In genomic region chr11:125626381-125626950, GRCh38 we compare ENCODE assay signal across 9 cellular contexts. TPM values are rescaled to one million over a fixed set of nuclear protein-coding genes. Genes with fewer than 3 reads are reported as not detected.
DNase-seq lines count a peak whose midpoint lies in the region; ATAC-seq, FAIRE-seq and TF ChIP-seq lines count a peak whose summit lies in the region.
"Had no signal": no experiment of that assay in that cellular context is flagged by ENCODE, and none has a peak within 500 bp of the region (broad histone marks: within the 10 kb centered on the region; RNA-seq: fewer than 3 reads in every experiment).

No MANE protein-coding gene starts in this region.

- no peaks in the 10 kb centered on the region for H3K9me3 Mint-ChIP-seq in MCF 10A (ENCODE audit: unreplicated experiment)

- in situ Hi-C loops in GM13977 (cut with MboI; ENCODE audit: low pct_unique_long_range_greater_than_20kb, low sequenced_read_pairs, unreplicated experiment): no loop called here

- H3K27ac ChIP-seq in left lung (peak overlapping the region; percentile 94 to 96), subcutaneous abdominal adipose tissue (ENCODE audit: low read depth, low read length) (peak overlapping the region; percentile 90)

- CTCF ChIA-PET in MCF 10A (lab: Yijun Ruan, JAX): interaction anchor here (0.5 to 1.3 kb wide), 20 partner anchors 11 to 741 kb away, joined by 3 to 11 read pairs (median 4); partner anchors contain the start of gene HYLS1

- TF ChIP-seq CTCF in AG10803 (conservative IDR thresholded peaks at IDR 0.05; ENCODE audit: low read length): peak; percentile 39
- peak; percentile 47 for TF ChIP-seq CTCF in GM13977 (IDR thresholded peaks at IDR 0.05; ENCODE audit: extremely low read depth, insufficient read depth, missing control alignments)
- TF ChIP-seq CTCF in MCF 10A (IDR thresholded peaks at IDR 0.05; ENCODE audit: unreplicated experiment): peak; percentile 36
- no peak for TF ChIP-seq CTCF in left lung (IDR thresholded peaks at IDR 0.05)

- peaks cover 33% of the 10 kb centered on the region for H3K4me1 Mint-ChIP-seq in MCF 10A (ENCODE audit: insufficient read depth, unreplicated experiment)

- intact Hi-C loops in MCF 10A (cut with micrococcal nuclease): loop anchor here (1.0 kb wide), 1 partner anchor 248 kb away; no protein-coding TSS in a partner anchor
- intact Hi-C loops in left lung (cut with DNase I): no loop called here

- POLR2A ChIA-PET in MCF 10A (lab: Yijun Ruan, JAX): interaction anchor here (0.6 to 3.3 kb wide), 12 partner anchors 9 to 276 kb away, joined by 3 to 66 read pairs (median 5); partner anchors contain the start of genes EI24, HYLS1, PUS3 and STT3A

- H3K27me3 ChIP-seq in left lung (no peaks in the 10 kb centered on the region), subcutaneous abdominal adipose tissue (ENCODE audit: control insufficient read depth in 5 of 5, insufficient read depth in 4 of 5, low read length in 5 of 5) (no peaks in the 10 kb centered on the region)

- peak overlapping the region; percentile 86 for H3K4me3 ChIP-seq in AG10803 (ENCODE audit: low read length)
- peak overlapping the region; percentile 71 to 73 for H3K4me3 ChIP-seq in left lung
- peak overlapping the region; percentile 82 to 96 (median 90) for H3K4me3 ChIP-seq in subcutaneous abdominal adipose tissue (ENCODE audit: low read depth in 1 of 5, low read length in 5 of 5)

- peak overlapping the region; percentile 78 for H3K27ac Mint-ChIP-seq in MCF 10A (ENCODE audit: low read depth, unreplicated experiment)

- peaks cover 0 to 11% of the 10 kb centered on the region in 2 donors for H3K36me3 ChIP-seq in left lung
- H3K36me3 ChIP-seq in subcutaneous abdominal adipose tissue (ENCODE audit: control insufficient read depth in 5 of 5, insufficient read depth in 5 of 5, low read length in 5 of 5): peaks cover under 1 to 6% (median 1%) of the 10 kb centered on the region in 5 donors

- peaks cover 34% of the 10 kb centered on the region for H3K36me3 Mint-ChIP-seq in MCF 10A (ENCODE audit: insufficient read depth, unreplicated experiment)

- peak; percentile 30 for DNase-seq in AG10803 (ENCODE audit: low read depth)
- DNase-seq in GM13977 (ENCODE audit: low spot score): peak; percentile 54
- peak; percentile 62 for DNase-seq in NOMO-1 treated with dmso at 0.1 percent for 144 hours (lab: John Stamatoyannopoulos, UW; ENCODE audit: unreplicated experiment)
- DNase-seq in MCF 10A (ENCODE audit: unreplicated experiment): no peak
- no peak for DNase-seq in left lung
- no peak for DNase-seq in H54 (ENCODE audit: insufficient read length, low spot score)

- no peaks in the 10 kb centered on the region for H3K27me3 Mint-ChIP-seq in MCF 10A (ENCODE audit: insufficient read depth, unreplicated experiment)

- BruUV-seq in MCF 10A (replicated peaks; lab: Mats Ljungman, UMichigan): no TSS peak

- no peak for TF ChIP-seq POLR2A in H54 (IDR thresholded peaks at IDR 0.05; ENCODE audit: low read depth, low read length)

- H3K4me1 ChIP-seq in left lung: peaks cover 10 to 21% of the 10 kb centered on the region in 2 donors
- peaks cover 1 to 29% (median 23%) of the 10 kb centered on the region in 5 donors for H3K4me1 ChIP-seq in subcutaneous abdominal adipose tissue (ENCODE audit: control insufficient read depth in 5 of 5, insufficient read depth in 5 of 5, low read length in 5 of 5)

- H3K9me3 ChIP-seq in left lung (no peaks in the 10 kb centered on the region), subcutaneous abdominal adipose tissue (ENCODE audit: control insufficient read depth in 5 of 5, low read length in 5 of 5) (no peaks in the 10 kb centered on the region)

- no peak for FAIRE-seq in H54 (lab: Jason Lieb, UNC)

- ATAC-seq in HG02943 (IDR thresholded peaks at IDR 0.05; ENCODE audit: low read depth, unreplicated experiment): peak; percentile 42
- ATAC-seq in left lung: peak; percentile 31

- peak overlapping the region; percentile 87 for H3K4me3 Mint-ChIP-seq in MCF 10A (ENCODE audit: unreplicated experiment)

- H3K9ac ChIP-seq in subcutaneous abdominal adipose tissue (ENCODE audit: low read length in 5 of 5): peak overlapping the region; percentile 22 to 89 (median 84)

RNA-seq across cellular contexts. Expression of gene CHEK1, which starts 1.5 kb away (rescaled TPM):
- total RNA-seq in MCF 10A (2022): 23.7 and 33.3 TPM in 2 replicates
- total RNA-seq in left lung: 10 to 100 TPM; 14.4 to 18.2 TPM

RNA-seq across cellular contexts. Expression of gene STT3A, which starts 33.8 kb away (rescaled TPM):
- total RNA-seq in MCF 10A (2022) (293 and 414 TPM in 2 replicates), left lung (100 to 1,000 TPM; 153 to 200 TPM)

RNA-seq across cellular contexts. Expression of gene ACRV1, which starts 54.2 kb away (rescaled TPM):
- not detected in 2 replicates for total RNA-seq in MCF 10A (2022)
- not detected for total RNA-seq in left lung
- total RNA-seq: RPMI7951 had no signal

RNA-seq across cellular contexts. Expression of gene EI24, which starts 57.2 kb away (rescaled TPM):
- total RNA-seq in MCF 10A (2022) (93.1 and 96.9 TPM in 2 replicates), left lung (10 to 100 TPM; 89.0 to 92.9 TPM)

Comparison
In these comparisons a context has a peak if more than half of its experiments do, and no peak if none do; other contexts are left out.
1. DNase-seq: peak in AG10803 (single experiment), GM13977 (single experiment) and NOMO-1 treated with dmso at 0.1 percent for 144 hours (single experiment); none in MCF 10A (single experiment), left lung (0 of 2) and H54 (single experiment).
2. CTCF ChIP-seq: peak in AG10803 (single experiment), GM13977 (single experiment) and MCF 10A (single experiment); none in left lung (0 of 2).
3. Peak in every context shown above with its lines, with median percentiles within 50 percentile points of each other: H3K4me3 ChIP-seq.